In the genomic region with DNA sequence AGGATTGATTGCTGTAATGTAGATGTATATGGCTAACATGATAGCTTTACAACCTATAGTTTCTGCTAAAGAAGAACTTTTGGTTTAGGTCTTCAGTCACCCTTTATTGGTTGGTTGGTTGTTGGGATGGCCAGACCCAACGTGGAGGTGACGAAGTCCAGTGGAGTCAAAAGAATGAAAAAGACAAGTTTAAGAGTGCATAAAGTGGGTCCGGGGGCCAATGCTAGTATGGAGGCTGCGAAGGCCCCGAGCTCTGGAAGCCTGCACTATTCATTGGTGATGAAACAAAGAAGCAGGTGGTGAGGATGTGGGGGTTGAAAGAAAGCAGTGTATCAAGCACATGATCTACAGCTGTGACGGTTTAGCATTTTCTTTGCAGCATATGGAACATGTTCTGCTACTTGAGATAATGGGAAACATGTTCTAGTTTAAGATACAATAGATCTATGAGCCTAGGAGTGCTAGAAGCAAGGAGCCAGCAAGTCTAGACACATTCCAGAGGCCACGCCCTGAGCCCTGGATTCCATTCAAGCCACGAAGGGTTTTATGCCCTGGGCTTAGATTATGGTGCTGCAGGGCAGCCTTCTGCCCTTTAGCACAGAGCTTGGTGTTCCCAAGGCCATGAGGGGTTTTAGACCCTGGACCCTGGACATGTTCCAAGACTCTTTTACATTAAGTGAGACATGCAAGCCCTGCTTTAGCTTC, we compare ENCODE assay signal across 1 cellular context.
TF ChIP-seq lines count a peak whose summit lies in the region.

No MANE protein-coding gene starts in this region.

TF ChIP-seq in WTC11, 78 proteins besides CTCF, POLR2A, EP300 and RAD21:
- TF ChIP-seq, protein P1, sequence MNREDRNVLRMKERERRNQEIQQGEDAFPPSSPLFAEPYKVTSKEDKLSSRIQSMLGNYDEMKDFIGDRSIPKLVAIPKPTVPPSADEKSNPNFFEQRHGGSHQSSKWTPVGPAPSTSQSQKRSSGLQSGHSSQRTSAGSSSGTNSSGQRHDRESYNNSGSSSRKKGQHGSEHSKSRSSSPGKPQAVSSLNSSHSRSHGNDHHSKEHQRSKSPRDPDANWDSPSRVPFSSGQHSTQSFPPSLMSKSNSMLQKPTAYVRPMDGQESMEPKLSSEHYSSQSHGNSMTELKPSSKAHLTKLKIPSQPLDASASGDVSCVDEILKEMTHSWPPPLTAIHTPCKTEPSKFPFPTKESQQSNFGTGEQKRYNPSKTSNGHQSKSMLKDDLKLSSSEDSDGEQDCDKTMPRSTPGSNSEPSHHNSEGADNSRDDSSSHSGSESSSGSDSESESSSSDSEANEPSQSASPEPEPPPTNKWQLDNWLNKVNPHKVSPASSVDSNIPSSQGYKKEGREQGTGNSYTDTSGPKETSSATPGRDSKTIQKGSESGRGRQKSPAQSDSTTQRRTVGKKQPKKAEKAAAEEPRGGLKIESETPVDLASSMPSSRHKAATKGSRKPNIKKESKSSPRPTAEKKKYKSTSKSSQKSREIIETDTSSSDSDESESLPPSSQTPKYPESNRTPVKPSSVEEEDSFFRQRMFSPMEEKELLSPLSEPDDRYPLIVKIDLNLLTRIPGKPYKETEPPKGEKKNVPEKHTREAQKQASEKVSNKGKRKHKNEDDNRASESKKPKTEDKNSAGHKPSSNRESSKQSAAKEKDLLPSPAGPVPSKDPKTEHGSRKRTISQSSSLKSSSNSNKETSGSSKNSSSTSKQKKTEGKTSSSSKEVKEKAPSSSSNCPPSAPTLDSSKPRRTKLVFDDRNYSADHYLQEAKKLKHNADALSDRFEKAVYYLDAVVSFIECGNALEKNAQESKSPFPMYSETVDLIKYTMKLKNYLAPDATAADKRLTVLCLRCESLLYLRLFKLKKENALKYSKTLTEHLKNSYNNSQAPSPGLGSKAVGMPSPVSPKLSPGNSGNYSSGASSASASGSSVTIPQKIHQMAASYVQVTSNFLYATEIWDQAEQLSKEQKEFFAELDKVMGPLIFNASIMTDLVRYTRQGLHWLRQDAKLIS (CRISPR knock-in tag; IDR thresholded peaks at IDR 0.05; ENCODE audit: borderline replicate concordance), result no peak
- TF ChIP-seq ZNF138 (CRISPR knock-in tag; conservative IDR thresholded peaks at IDR 0.05) (no peak), SMAD3 (CRISPR knock-in tag; IDR thresholded peaks at IDR 0.05; ENCODE audit: borderline replicate concordance) (no peak), ATF1 (CRISPR knock-in tag; IDR thresholded peaks at IDR 0.05) (no peak), TP53 (CRISPR knock-in tag; IDR thresholded peaks at IDR 0.05) (no peak), PRRX2 (CRISPR knock-in tag; IDR thresholded peaks at IDR 0.05) (no peak), MXD4 (CRISPR knock-in tag; IDR thresholded peaks at IDR 0.05; ENCODE audit: borderline replicate concordance) (no peak), JUN (CRISPR knock-in tag; IDR thresholded peaks at IDR 0.05) (no peak), NFYB (CRISPR knock-in tag; conservative IDR thresholded peaks at IDR 0.05; ENCODE audit: low read depth) (no peak), ETV6 (CRISPR knock-in tag; IDR thresholded peaks at IDR 0.05) (no peak), ZNF317 (CRISPR knock-in tag; IDR thresholded peaks at IDR 0.05; ENCODE audit: borderline replicate concordance, low read depth) (no peak), OVOL2 (CRISPR knock-in tag; IDR thresholded peaks at IDR 0.05; ENCODE audit: borderline replicate concordance) (no peak)
- TF ChIP-seq, protein P2, sequence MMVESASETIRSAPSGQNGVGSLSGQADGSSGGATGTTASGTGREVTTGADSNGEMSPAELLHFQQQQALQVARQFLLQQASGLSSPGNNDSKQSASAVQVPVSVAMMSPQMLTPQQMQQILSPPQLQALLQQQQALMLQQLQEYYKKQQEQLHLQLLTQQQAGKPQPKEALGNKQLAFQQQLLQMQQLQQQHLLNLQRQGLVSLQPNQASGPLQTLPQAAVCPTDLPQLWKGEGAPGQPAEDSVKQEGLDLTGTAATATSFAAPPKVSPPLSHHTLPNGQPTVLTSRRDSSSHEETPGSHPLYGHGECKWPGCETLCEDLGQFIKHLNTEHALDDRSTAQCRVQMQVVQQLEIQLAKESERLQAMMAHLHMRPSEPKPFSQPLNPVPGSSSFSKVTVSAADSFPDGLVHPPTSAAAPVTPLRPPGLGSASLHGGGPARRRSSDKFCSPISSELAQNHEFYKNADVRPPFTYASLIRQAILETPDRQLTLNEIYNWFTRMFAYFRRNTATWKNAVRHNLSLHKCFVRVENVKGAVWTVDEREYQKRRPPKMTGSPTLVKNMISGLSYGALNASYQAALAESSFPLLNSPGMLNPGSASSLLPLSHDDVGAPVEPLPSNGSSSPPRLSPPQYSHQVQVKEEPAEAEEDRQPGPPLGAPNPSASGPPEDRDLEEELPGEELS (CRISPR knock-in tag; IDR thresholded peaks at IDR 0.05), result no peak
- TF ChIP-seq, protein P3, sequence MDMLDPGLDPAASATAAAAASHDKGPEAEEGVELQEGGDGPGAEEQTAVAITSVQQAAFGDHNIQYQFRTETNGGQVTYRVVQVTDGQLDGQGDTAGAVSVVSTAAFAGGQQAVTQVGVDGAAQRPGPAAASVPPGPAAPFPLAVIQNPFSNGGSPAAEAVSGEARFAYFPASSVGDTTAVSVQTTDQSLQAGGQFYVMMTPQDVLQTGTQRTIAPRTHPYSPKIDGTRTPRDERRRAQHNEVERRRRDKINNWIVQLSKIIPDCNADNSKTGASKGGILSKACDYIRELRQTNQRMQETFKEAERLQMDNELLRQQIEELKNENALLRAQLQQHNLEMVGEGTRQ (CRISPR knock-in tag; IDR thresholded peaks at IDR 0.05), result no peak
- TF ChIP-seq, protein P4, sequence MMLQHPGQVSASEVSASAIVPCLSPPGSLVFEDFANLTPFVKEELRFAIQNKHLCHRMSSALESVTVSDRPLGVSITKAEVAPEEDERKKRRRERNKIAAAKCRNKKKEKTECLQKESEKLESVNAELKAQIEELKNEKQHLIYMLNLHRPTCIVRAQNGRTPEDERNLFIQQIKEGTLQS (CRISPR knock-in tag; conservative IDR thresholded peaks at IDR 0.05), result no peak
- TF ChIP-seq, protein P5, sequence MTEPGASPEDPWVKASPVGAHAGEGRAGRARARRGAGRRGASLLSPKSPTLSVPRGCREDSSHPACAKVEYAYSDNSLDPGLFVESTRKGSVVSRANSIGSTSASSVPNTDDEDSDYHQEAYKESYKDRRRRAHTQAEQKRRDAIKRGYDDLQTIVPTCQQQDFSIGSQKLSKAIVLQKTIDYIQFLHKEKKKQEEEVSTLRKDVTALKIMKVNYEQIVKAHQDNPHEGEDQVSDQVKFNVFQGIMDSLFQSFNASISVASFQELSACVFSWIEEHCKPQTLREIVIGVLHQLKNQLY (CRISPR knock-in tag; IDR thresholded peaks at IDR 0.05), result no peak
- TF ChIP-seq, protein P6, sequence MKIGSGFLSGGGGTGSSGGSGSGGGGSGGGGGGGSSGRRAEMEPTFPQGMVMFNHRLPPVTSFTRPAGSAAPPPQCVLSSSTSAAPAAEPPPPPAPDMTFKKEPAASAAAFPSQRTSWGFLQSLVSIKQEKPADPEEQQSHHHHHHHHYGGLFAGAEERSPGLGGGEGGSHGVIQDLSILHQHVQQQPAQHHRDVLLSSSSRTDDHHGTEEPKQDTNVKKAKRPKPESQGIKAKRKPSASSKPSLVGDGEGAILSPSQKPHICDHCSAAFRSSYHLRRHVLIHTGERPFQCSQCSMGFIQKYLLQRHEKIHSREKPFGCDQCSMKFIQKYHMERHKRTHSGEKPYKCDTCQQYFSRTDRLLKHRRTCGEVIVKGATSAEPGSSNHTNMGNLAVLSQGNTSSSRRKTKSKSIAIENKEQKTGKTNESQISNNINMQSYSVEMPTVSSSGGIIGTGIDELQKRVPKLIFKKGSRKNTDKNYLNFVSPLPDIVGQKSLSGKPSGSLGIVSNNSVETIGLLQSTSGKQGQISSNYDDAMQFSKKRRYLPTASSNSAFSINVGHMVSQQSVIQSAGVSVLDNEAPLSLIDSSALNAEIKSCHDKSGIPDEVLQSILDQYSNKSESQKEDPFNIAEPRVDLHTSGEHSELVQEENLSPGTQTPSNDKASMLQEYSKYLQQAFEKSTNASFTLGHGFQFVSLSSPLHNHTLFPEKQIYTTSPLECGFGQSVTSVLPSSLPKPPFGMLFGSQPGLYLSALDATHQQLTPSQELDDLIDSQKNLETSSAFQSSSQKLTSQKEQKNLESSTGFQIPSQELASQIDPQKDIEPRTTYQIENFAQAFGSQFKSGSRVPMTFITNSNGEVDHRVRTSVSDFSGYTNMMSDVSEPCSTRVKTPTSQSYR (CRISPR knock-in tag; IDR thresholded peaks at IDR 0.05), result no peak
